ENCODE assay signal across 18 cellular contexts in the genomic region with DNA sequence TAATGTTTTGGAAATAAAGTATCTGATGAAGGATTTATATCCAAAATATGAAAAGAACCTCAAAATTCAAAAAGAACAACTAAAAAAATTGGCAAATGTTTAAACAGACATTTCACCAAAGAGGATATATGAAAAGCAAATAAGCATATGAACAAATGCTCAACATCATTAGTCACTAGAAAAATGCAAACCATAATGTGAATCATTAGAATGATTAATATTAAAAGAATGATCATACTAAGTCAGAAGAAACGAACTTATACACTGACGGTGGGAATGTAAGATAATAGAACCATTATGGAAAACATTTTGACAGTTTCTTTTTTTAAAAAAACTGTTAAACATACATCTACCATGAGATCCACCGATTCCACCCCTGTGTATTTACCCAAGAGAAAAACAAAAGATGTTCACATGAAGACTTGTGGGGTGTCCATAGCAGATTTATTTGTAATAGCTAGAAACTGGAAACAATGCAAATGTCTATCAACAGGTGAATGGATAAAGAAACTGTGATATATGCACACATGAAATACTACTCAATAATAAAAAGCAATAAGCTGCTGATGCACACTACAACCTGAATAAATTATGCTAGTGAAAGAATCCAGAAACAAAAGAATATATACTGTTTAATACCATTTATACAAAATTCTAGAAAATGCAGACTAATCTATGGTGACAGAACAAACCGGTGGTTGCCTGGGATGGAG. TPM values are rescaled to one million over a fixed set of nuclear protein-coding genes. Genes with fewer than 3 reads are reported as not detected.
A peak's percentile ranks its signal among the peaks of the same experiment; 100 is the strongest.
DNase-seq lines count a peak whose midpoint lies in the region; ATAC-seq and TF ChIP-seq lines count a peak whose summit lies in the region.
"Had no signal": no experiment of that assay in that cellular context is flagged by ENCODE, and none has a peak within 500 bp of the region (broad histone marks: within the 10 kb centered on the region; RNA-seq: fewer than 3 reads in every experiment).

No MANE protein-coding gene starts in this region.

- H3K27ac ChIP-seq in RWPE2 (ENCODE audit: poor library complexity, severe bottlenecking) = peak overlapping the region; percentile 82
- no peak overlapping the region for H3K27ac ChIP-seq in SJCRH30
- no peak overlapping the region for H3K27ac ChIP-seq in esophagus muscularis mucosa (replicated peaks in 1 of 4)
- H3K27ac ChIP-seq: ovary, tibial artery had no signal

- no peaks in the 10 kb centered on the region for H3K27me3 ChIP-seq in RWPE2 (ENCODE audit: insufficient read depth, poor library complexity, severe bottlenecking)
- no peaks in the 10 kb centered on the region for H3K27me3 ChIP-seq in SJCRH30
- H3K27me3 ChIP-seq in esophagus muscularis mucosa = no peaks in the 10 kb centered on the region
- H3K27me3 ChIP-seq: ovary, tibial artery had no signal

- H3K4me3 ChIP-seq in RWPE2 (ENCODE audit: severe bottlenecking) (no peak overlapping the region), epithelial cell of esophagus (ENCODE audit: low read length) (no peak overlapping the region), SJCRH30 (no peak overlapping the region), esophagus muscularis mucosa (no peak overlapping the region)
- H3K4me3 ChIP-seq: K562, ovary, skin epidermis, tibial artery had no signal

- no peaks in the 10 kb centered on the region for H3K36me3 ChIP-seq in RWPE2 (ENCODE audit: low read depth)
- no peaks in the 10 kb centered on the region for H3K36me3 ChIP-seq in SJCRH30
- H3K36me3 ChIP-seq in esophagus muscularis mucosa = no peaks in the 10 kb centered on the region
- H3K36me3 ChIP-seq: ovary, tibial artery had no signal

- peaks cover 24% of the 10 kb centered on the region for H3K4me1 ChIP-seq in RWPE2 (ENCODE audit: insufficient read depth, poor library complexity, severe bottlenecking)
- H3K4me1 ChIP-seq in SJCRH30 = no peaks in the 10 kb centered on the region
- peaks cover 0 to 15% (median 6%) of the 10 kb centered on the region in 4 donors for H3K4me1 ChIP-seq in esophagus muscularis mucosa

- peak; percentile 11 for DNase-seq in GM03348 (ENCODE audit: low spot score)
- DNase-seq in RWPE2 (ENCODE audit: low spot score) = no peak
- DNase-seq in epithelial cell of esophagus (ENCODE audit: low read depth) = peak; percentile 63
- DNase-seq in non-pigmented ciliary epithelial cell (ENCODE audit: low read depth) = peak; percentile 40
- no peak for DNase-seq in SJCRH30
- no peak for DNase-seq in esophagus muscularis mucosa (ENCODE audit: extremely low spot score)
- DNase-seq: amygdala, dermis blood vessel endothelial cell, NCI-H1105, ovary, tibial artery had no signal

- 48% methylated on average over 4 of the region's 4 CpGs for WGBS in esophagus muscularis mucosa

- H3K9me3 ChIP-seq in RWPE2 (ENCODE audit: severe bottlenecking) = no peaks in the 10 kb centered on the region
- no peaks in the 10 kb centered on the region for H3K9me3 ChIP-seq in SJCRH30 (replicated peaks)
- H3K9me3 ChIP-seq in esophagus muscularis mucosa = no peaks in the 10 kb centered on the region
- H3K9me3 ChIP-seq: ovary, tibial artery had no signal

- TF ChIP-seq EP300 in esophagus muscularis mucosa (IDR thresholded peaks at IDR 0.05) = no peak

- TF ChIP-seq CTCF in RWPE2 (IDR thresholded peaks at IDR 0.05; ENCODE audit: poor library complexity, severe bottlenecking) (no peak), epithelial cell of esophagus (IDR thresholded peaks at IDR 0.05; ENCODE audit: insufficient read depth, low read depth, low read length, missing control alignments) (no peak), esophagus muscularis mucosa (IDR thresholded peaks at IDR 0.05) (no peak)

- no peak for TF ChIP-seq POLR2A in esophagus muscularis mucosa (IDR thresholded peaks at IDR 0.05; ENCODE audit: low read depth)

- intact Hi-C loops in esophagus muscularis mucosa (cut with DNase I) = no loop called here

- ATAC-seq in RWPE2 (ENCODE audit: low read depth) = peak; percentile 95
- ATAC-seq in HG03520 (IDR thresholded peaks at IDR 0.05; ENCODE audit: unreplicated experiment) = no peak
- ATAC-seq in HG02884 (IDR thresholded peaks at IDR 0.05; ENCODE audit: unreplicated experiment) = no peak
- ATAC-seq: HCT116, K562, WTC11 had no signal

RNA-seq across cellular contexts. Expression of a gene that starts 35.7 kb away (rescaled TPM):
- total RNA-seq in SJCRH30 (2014; rRNA removed; shearing (Covaris generic)) = 2.6 and 3.0 TPM in 2 replicates
- 10 to 100 TPM; 24.5 to 46.1 (median 37.1) TPM for total RNA-seq in esophagus muscularis mucosa
- total RNA-seq: T-helper 1 cell treated with Interleukin-12 subunit alpha and Interleukin-12 subunit beta and Interleukin-4 antibody, amounts not matched to agents 30 ng/mL and 1 ng/mL, for 36 hours had no signal

Comparison
In these comparisons a context has a peak if more than half of its experiments do, and no peak if none do; other contexts are left out.
1. DNase-seq: peak in GM03348 (single experiment), epithelial cell of esophagus (single experiment) and non-pigmented ciliary epithelial cell (single experiment); none in RWPE2 (single experiment), SJCRH30 (0 of 2) and esophagus muscularis mucosa (single experiment).